In the genomic region with DNA sequence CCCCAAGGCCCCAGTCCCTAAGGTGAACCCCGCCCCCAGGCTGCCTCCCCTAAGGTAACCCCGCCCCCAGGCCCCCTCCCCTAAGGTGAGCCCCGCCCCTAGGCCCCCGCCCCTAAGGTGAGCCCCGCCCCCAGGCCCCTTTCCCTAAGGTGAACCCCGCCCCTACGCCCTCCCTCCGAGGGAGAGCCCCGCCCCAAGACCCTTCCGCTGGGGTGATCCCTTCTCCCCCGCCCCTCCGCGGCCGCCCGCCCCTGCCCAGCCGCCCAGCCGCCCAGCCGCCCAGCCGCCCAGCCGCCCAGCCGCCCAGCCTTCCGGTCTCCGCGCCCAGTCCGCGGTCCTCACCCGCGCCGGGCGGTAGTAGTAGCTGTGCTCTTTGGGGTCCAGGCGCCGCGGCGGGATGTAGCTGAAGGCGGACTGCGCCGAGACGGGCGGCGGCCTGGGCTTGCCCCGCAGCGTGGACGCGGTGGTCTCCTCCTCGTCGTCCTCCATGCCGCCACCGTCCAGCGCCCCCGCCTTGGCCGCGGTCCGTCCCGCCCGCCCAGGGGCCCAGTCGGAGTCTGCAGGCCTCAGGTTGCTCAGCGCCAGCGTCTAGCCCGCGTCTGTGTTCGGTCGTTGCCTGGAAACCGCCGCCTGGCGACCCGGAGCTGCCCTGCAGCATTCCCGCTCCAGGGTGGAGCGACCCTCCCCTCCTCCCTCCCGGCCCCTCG, we compare ENCODE assay signal across 1 cellular context.
TF ChIP-seq lines count a peak whose summit lies in the region.

A gene with protein sequence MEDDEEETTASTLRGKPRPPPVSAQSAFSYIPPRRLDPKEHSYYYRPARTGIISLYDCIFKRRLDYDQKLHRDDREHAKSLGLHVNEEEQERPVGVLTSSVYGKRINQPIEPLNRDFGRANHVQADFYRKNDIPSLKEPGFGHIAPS (minus strand): TSS at position 601 of the 707 bp plus-strand sequence. CDS start 112 bp downstream, at position 489.

TF ChIP-seq in HEK293, 187 proteins besides CTCF, POLR2A, EP300 and RAD21 (continued from another document and continues in another):
- TF ChIP-seq, protein P1, sequence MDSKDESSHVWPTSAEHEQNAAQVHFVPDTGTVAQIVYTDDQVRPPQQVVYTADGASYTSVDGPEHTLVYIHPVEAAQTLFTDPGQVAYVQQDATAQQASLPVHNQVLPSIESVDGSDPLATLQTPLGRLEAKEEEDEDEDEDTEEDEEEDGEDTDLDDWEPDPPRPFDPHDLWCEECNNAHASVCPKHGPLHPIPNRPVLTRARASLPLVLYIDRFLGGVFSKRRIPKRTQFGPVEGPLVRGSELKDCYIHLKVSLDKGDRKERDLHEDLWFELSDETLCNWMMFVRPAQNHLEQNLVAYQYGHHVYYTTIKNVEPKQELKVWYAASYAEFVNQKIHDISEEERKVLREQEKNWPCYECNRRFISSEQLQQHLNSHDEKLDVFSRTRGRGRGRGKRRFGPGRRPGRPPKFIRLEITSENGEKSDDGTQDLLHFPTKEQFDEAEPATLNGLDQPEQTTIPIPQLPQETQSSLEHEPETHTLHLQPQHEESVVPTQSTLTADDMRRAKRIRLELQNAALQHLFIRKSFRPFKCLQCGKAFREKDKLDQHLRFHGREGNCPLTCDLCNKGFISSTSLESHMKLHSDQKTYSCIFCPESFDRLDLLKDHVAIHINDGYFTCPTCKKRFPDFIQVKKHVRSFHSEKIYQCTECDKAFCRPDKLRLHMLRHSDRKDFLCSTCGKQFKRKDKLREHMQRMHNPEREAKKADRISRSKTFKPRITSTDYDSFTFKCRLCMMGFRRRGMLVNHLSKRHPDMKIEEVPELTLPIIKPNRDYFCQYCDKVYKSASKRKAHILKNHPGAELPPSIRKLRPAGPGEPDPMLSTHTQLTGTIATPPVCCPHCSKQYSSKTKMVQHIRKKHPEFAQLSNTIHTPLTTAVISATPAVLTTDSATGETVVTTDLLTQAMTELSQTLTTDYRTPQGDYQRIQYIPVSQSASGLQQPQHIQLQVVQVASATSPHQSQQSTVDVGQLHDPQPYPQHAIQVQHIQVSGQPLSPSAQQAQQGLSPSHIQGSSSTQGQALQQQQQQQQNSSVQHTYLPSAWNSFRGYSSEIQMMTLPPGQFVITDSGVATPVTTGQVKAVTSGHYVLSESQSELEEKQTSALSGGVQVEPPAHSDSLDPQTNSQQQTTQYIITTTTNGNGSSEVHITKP (tag by site-specific recombination; IDR thresholded peaks at IDR 0.05) = 0 out of 2 replicates have a peak, but pooled peaks have one; percentile 18
- no peak for TF ChIP-seq KLF9 (tag by site-specific recombination; IDR thresholded peaks at IDR 0.05; ENCODE audit: low read depth)
- no peak for TF ChIP-seq ZNF558 (tag by site-specific recombination; IDR thresholded peaks at IDR 0.05)
- peak; percentile 93 for TF ChIP-seq MYNN (tag by site-specific recombination; IDR thresholded peaks at IDR 0.05; ENCODE audit: borderline replicate concordance)
- TF ChIP-seq ZIC2 (tag by site-specific recombination; IDR thresholded peaks at IDR 0.05) = no peak
- TF ChIP-seq ZBTB8A (tag by site-specific recombination; IDR thresholded peaks at IDR 0.05) = peak; percentile 90
- no peak for TF ChIP-seq ZNF626 (tag by site-specific recombination; IDR thresholded peaks at IDR 0.05)
- no peak for TF ChIP-seq IKZF3 (tag by site-specific recombination; IDR thresholded peaks at IDR 0.05)
- no peak for TF ChIP-seq ZNF555 (tag by site-specific recombination; conservative IDR thresholded peaks at IDR 0.05)
- TF ChIP-seq, protein P2, sequence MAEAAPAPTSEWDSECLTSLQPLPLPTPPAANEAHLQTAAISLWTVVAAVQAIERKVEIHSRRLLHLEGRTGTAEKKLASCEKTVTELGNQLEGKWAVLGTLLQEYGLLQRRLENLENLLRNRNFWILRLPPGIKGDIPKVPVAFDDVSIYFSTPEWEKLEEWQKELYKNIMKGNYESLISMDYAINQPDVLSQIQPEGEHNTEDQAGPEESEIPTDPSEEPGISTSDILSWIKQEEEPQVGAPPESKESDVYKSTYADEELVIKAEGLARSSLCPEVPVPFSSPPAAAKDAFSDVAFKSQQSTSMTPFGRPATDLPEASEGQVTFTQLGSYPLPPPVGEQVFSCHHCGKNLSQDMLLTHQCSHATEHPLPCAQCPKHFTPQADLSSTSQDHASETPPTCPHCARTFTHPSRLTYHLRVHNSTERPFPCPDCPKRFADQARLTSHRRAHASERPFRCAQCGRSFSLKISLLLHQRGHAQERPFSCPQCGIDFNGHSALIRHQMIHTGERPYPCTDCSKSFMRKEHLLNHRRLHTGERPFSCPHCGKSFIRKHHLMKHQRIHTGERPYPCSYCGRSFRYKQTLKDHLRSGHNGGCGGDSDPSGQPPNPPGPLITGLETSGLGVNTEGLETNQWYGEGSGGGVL (tag by site-specific recombination; IDR thresholded peaks at IDR 0.05) = 0 out of 2 replicates have a peak, but pooled peaks have one; percentile 20
- TF ChIP-seq, protein P3, sequence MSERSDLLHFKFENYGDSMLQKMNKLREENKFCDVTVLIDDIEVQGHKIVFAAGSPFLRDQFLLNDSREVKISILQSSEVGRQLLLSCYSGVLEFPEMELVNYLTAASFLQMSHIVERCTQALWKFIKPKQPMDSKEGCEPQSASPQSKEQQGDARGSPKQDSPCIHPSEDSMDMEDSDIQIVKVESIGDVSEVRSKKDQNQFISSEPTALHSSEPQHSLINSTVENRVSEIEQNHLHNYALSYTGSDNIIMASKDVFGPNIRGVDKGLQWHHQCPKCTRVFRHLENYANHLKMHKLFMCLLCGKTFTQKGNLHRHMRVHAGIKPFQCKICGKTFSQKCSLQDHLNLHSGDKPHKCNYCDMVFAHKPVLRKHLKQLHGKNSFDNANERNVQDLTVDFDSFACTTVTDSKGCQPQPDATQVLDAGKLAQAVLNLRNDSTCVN (tag by site-specific recombination; optimal IDR thresholded peaks at IDR 0.05) = peak; percentile 42
- TF ChIP-seq ZNF10 (tag by site-specific recombination; IDR thresholded peaks at IDR 0.05) = no peak
- TF ChIP-seq ZNF404 (tag by site-specific recombination; IDR thresholded peaks at IDR 0.05) = no peak
- no peak for TF ChIP-seq ZNF223 (tag by site-specific recombination; IDR thresholded peaks at IDR 0.05)
- TF ChIP-seq SETDB1 (IDR thresholded peaks at IDR 0.05; ENCODE audit: insufficient read length, low read length) = no peak
- peak; percentile 39; the same call in 1 of the 2 replicates for TF ChIP-seq ZNF600 (tag by site-specific recombination; IDR thresholded peaks at IDR 0.05)
- peak; percentile 29; the same call in 1 of the 2 replicates for TF ChIP-seq ZNF335 (tag by site-specific recombination; conservative IDR thresholded peaks at IDR 0.05)
- TF ChIP-seq ZNF571 (tag by site-specific recombination; IDR thresholded peaks at IDR 0.05) = no peak
- TF ChIP-seq ZNF221 (tag by site-specific recombination; IDR thresholded peaks at IDR 0.05; ENCODE audit: borderline replicate concordance) = no peak
- TF ChIP-seq, protein P4, sequence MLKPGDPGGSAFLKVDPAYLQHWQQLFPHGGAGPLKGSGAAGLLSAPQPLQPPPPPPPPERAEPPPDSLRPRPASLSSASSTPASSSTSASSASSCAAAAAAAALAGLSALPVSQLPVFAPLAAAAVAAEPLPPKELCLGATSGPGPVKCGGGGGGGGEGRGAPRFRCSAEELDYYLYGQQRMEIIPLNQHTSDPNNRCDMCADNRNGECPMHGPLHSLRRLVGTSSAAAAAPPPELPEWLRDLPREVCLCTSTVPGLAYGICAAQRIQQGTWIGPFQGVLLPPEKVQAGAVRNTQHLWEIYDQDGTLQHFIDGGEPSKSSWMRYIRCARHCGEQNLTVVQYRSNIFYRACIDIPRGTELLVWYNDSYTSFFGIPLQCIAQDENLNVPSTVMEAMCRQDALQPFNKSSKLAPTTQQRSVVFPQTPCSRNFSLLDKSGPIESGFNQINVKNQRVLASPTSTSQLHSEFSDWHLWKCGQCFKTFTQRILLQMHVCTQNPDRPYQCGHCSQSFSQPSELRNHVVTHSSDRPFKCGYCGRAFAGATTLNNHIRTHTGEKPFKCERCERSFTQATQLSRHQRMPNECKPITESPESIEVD (tag by site-specific recombination; IDR thresholded peaks at IDR 0.05) = no peak
- no peak for TF ChIP-seq ZNF324 (tag by site-specific recombination; IDR thresholded peaks at IDR 0.05)
- TF ChIP-seq ZNF132 (tag by site-specific recombination; IDR thresholded peaks at IDR 0.05; ENCODE audit: borderline replicate concordance) = no peak
- no peak for TF ChIP-seq ZNF548 (tag by site-specific recombination; IDR thresholded peaks at IDR 0.05)
- TF ChIP-seq EGR2 (tag by site-specific recombination; IDR thresholded peaks at IDR 0.05; ENCODE audit: low read depth) = peak; percentile 42; the same call in 1 of the 2 replicates
- TF ChIP-seq, protein P5, sequence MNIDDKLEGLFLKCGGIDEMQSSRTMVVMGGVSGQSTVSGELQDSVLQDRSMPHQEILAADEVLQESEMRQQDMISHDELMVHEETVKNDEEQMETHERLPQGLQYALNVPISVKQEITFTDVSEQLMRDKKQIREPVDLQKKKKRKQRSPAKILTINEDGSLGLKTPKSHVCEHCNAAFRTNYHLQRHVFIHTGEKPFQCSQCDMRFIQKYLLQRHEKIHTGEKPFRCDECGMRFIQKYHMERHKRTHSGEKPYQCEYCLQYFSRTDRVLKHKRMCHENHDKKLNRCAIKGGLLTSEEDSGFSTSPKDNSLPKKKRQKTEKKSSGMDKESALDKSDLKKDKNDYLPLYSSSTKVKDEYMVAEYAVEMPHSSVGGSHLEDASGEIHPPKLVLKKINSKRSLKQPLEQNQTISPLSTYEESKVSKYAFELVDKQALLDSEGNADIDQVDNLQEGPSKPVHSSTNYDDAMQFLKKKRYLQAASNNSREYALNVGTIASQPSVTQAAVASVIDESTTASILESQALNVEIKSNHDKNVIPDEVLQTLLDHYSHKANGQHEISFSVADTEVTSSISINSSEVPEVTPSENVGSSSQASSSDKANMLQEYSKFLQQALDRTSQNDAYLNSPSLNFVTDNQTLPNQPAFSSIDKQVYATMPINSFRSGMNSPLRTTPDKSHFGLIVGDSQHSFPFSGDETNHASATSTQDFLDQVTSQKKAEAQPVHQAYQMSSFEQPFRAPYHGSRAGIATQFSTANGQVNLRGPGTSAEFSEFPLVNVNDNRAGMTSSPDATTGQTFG (tag by site-specific recombination; IDR thresholded peaks at IDR 0.05; ENCODE audit: borderline replicate concordance) = no peak
- TF ChIP-seq ZNF121 (tag by site-specific recombination; IDR thresholded peaks at IDR 0.05) = 0 out of 2 replicates have a peak, but pooled peaks have one; percentile 13
- TF ChIP-seq, protein P6, sequence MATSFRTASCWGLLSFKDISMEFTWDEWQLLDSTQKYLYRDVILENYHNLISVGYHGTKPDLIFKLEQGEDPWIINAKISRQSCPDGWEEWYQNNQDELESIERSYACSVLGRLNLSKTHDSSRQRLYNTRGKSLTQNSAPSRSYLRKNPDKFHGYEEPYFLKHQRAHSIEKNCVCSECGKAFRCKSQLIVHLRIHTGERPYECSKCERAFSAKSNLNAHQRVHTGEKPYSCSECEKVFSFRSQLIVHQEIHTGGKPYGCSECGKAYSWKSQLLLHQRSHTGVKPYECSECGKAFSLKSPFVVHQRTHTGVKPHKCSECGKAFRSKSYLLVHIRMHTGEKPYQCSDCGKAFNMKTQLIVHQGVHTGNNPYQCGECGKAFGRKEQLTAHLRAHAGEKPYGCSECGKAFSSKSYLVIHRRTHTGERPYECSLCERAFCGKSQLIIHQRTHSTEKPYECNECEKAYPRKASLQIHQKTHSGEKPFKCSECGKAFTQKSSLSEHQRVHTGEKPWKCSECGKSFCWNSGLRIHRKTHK (tag by site-specific recombination; IDR thresholded peaks at IDR 0.05) = no peak
- TF ChIP-seq TCF7L2 (IDR thresholded peaks at IDR 0.05; ENCODE audit: borderline replicate concordance, low read depth, low read length) = no peak
- TF ChIP-seq ZNF560 (tag by site-specific recombination; IDR thresholded peaks at IDR 0.05; ENCODE audit: borderline replicate concordance) = no peak
- TF ChIP-seq, protein P7, sequence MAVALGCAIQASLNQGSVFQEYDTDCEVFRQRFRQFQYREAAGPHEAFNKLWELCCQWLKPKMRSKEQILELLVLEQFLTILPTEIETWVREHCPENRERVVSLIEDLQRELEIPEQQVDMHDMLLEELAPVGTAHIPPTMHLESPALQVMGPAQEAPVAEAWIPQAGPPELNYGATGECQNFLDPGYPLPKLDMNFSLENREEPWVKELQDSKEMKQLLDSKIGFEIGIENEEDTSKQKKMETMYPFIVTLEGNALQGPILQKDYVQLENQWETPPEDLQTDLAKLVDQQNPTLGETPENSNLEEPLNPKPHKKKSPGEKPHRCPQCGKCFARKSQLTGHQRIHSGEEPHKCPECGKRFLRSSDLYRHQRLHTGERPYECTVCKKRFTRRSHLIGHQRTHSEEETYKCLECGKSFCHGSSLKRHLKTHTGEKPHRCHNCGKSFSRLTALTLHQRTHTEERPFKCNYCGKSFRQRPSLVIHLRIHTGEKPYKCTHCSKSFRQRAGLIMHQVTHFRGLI (tag by site-specific recombination; IDR thresholded peaks at IDR 0.05) = peak; percentile 89
- TF ChIP-seq ZSCAN30 (tag by site-specific recombination; IDR thresholded peaks at IDR 0.05) = peak; percentile 63; the same call in 1 of the 2 replicates
- TF ChIP-seq ZNF266 (tag by site-specific recombination; IDR thresholded peaks at IDR 0.05; ENCODE audit: low read depth) = no peak
- no peak for TF ChIP-seq ZNF248 (tag by site-specific recombination; IDR thresholded peaks at IDR 0.05)
- no peak for TF ChIP-seq PRDM1 (tag by site-specific recombination; IDR thresholded peaks at IDR 0.05)
- TF ChIP-seq SP2 (tag by site-specific recombination; IDR thresholded peaks at IDR 0.05) = peak; percentile 34
- no peak for TF ChIP-seq SCRT1 (tag by site-specific recombination; IDR thresholded peaks at IDR 0.05; ENCODE audit: borderline replicate concordance)
- 0 out of 2 replicates have a peak, but pooled peaks have one; percentile 17 for TF ChIP-seq ZXDB (tag by site-specific recombination; IDR thresholded peaks at IDR 0.05)
- no peak for TF ChIP-seq ZNF155 (tag by site-specific recombination; IDR thresholded peaks at IDR 0.05)
- TF ChIP-seq ZNF670 (tag by site-specific recombination; IDR thresholded peaks at IDR 0.05; ENCODE audit: low read depth) = no peak
- no peak for TF ChIP-seq ZNF169 (tag by site-specific recombination; IDR thresholded peaks at IDR 0.05)
- no peak for TF ChIP-seq ZSCAN16 (tag by site-specific recombination; IDR thresholded peaks at IDR 0.05)
- TF ChIP-seq MEIS1 (CRISPR knock-in tag; IDR thresholded peaks at IDR 0.05; ENCODE audit: borderline replicate concordance) = no peak
- peak; percentile 31; the same call in 1 of the 2 replicates for TF ChIP-seq ZBTB20 (tag by site-specific recombination; IDR thresholded peaks at IDR 0.05)
- 0 out of 2 replicates have a peak, but pooled peaks have one; percentile 58 for TF ChIP-seq ZNF2 (tag by site-specific recombination; IDR thresholded peaks at IDR 0.05)
- no peak for TF ChIP-seq ZNF629 (tag by site-specific recombination; IDR thresholded peaks at IDR 0.05)
